ENCODE assay signal across 1 cellular context in genomic region chr19:18211683-18212082, GRCh38.
TF ChIP-seq lines count a peak whose summit lies in the region.

No MANE protein-coding gene starts in this region.

TF ChIP-seq in HepG2, 621 proteins besides CTCF, POLR2A, EP300 and RAD21:
- TF ChIP-seq, protein P1, sequence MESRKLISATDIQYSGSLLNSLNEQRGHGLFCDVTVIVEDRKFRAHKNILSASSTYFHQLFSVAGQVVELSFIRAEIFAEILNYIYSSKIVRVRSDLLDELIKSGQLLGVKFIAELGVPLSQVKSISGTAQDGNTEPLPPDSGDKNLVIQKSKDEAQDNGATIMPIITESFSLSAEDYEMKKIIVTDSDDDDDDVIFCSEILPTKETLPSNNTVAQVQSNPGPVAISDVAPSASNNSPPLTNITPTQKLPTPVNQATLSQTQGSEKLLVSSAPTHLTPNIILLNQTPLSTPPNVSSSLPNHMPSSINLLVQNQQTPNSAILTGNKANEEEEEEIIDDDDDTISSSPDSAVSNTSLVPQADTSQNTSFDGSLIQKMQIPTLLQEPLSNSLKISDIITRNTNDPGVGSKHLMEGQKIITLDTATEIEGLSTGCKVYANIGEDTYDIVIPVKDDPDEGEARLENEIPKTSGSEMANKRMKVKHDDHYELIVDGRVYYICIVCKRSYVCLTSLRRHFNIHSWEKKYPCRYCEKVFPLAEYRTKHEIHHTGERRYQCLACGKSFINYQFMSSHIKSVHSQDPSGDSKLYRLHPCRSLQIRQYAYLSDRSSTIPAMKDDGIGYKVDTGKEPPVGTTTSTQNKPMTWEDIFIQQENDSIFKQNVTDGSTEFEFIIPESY (CRISPR knock-in tag; IDR thresholded peaks at IDR 0.05) = peak; percentile 52; the same call in 1 of the 2 replicates
- TF ChIP-seq FOXA1 (IDR thresholded peaks at IDR 0.05) (no peak), FOXA1 (CRISPR knock-in tag; IDR thresholded peaks at IDR 0.05) (no peak)
